ENCODE assay signal across 10 cellular contexts in genomic region chr1:30807318-30808066, GRCh38. TPM values are rescaled to one million over a fixed set of nuclear protein-coding genes. Genes with fewer than 3 reads are reported as not detected.
DNase-seq lines count a peak whose midpoint lies in the region; ATAC-seq and TF ChIP-seq lines count a peak whose summit lies in the region.
"Had no signal": no experiment of that assay in that cellular context is flagged by ENCODE, and none has a peak within 500 bp of the region (broad histone marks: within the 10 kb centered on the region; RNA-seq: fewer than 3 reads in every experiment).

No MANE protein-coding gene starts in this region.

- H3K27me3 ChIP-seq in NT2/D1 (ENCODE audit: insufficient read depth, insufficient read length) = no peaks in the 10 kb centered on the region
- peaks cover 0 to 32% (median 0%) of the 10 kb centered on the region in 9 donors for H3K27me3 ChIP-seq in heart left ventricle

- peak overlapping the region in 3 of 12 donors; percentile 2 to 13 (median 6) for H3K27ac ChIP-seq in heart left ventricle

- TF ChIP-seq POLR2A in heart left ventricle (IDR thresholded peaks at IDR 0.05) = no peak

- no peaks in the 10 kb centered on the region for H3K36me3 Mint-ChIP-seq in type B pancreatic cell
- H3K36me3 Mint-ChIP-seq: activated CD4-positive, alpha-beta memory T cell treated with anti-CD3 and anti-CD28 coated beads for 36 hours had no signal

- peaks cover 56% of the 10 kb centered on the region for H3K4me1 Mint-ChIP-seq in type B pancreatic cell (ENCODE audit: unreplicated experiment)

- peak overlapping the region; percentile 6 for H3K9ac ChIP-seq in NT2/D1 (ENCODE audit: insufficient read length, low read depth)

- intact Hi-C loops in heart left ventricle (cut with DNase I) = loop anchor here in 1 of 10 donors (5.0 kb wide), 1 partner anchor 45 kb away; no protein-coding TSS in a partner anchor

- TF ChIP-seq CTCF in heart left ventricle (IDR thresholded peaks at IDR 0.05) (no peak), type B pancreatic cell (conservative IDR thresholded peaks at IDR 0.05) (no peak)

- peaks cover 44% of the 10 kb centered on the region for H3K27me3 Mint-ChIP-seq in type B pancreatic cell

- H3K9me3 Mint-ChIP-seq in type B pancreatic cell = no peaks in the 10 kb centered on the region
- H3K9me3 Mint-ChIP-seq: activated CD4-positive, alpha-beta memory T cell treated with anti-CD3 and anti-CD28 coated beads for 36 hours had no signal

- 18 to 32% (median 23%) methylated on average over 20 to 41 of the region's 41 CpGs for WGBS in heart left ventricle, 4 donors

- peaks cover 24% of the 10 kb centered on the region for H3K4me1 ChIP-seq in NT2/D1 (ENCODE audit: insufficient read depth, insufficient read length)
- peaks cover 3 to 35% (median 25%) of the 10 kb centered on the region in 12 donors for H3K4me1 ChIP-seq in heart left ventricle

- H3K9me3 ChIP-seq in NT2/D1 (ENCODE audit: insufficient read depth, low read length) (no peaks in the 10 kb centered on the region), heart left ventricle (no peaks in the 10 kb centered on the region)

- no peak overlapping the region for H3K4me3 ChIP-seq in NT2/D1 (ENCODE audit: insufficient read length, low read depth)
- H3K4me3 ChIP-seq in heart left ventricle = peak overlapping the region in 5 of 12 donors; percentile 5 to 35 (median 15)

- H3K36me3 ChIP-seq in NT2/D1 (ENCODE audit: insufficient read depth, insufficient read length, low read length) (no peaks in the 10 kb centered on the region), heart left ventricle (no peaks in the 10 kb centered on the region)

- DNase-seq in NCI-H524 (lab: John Stamatoyannopoulos, UW) (peak; percentile 60 to 72), NCI-H524 treated with DMSO at 0.1 percent for 48 hours (lab: John Stamatoyannopoulos, UW) (no peak), NT2/D1 (ENCODE audit: low read depth, low spot score) (no peak), heart left ventricle (peak; percentile 42 to 79 (median 61)), type B pancreatic cell (ENCODE audit: extremely low spot score, unreplicated experiment) (no peak), occipital lobe (lab: John Stamatoyannopoulos, UW) (no peak)
- DNase-seq: activated CD4-positive, alpha-beta memory T cell treated with anti-CD3 and anti-CD28 coated beads for 36 hours; stimulated activated CD4-positive, alpha-beta T cell treated with anti-CD3 and anti-CD28 coated beads, Interleukin-2, amount 100 ng/mL, for 48 hours had no signal

- ATAC-seq in heart left ventricle (peak in 3 of 4 donors; percentile 47 to 61 (median 59)), GM18517 (IDR thresholded peaks at IDR 0.05; ENCODE audit: unreplicated experiment) (no peak), HG02885 (IDR thresholded peaks at IDR 0.05; ENCODE audit: poor library complexity, unreplicated experiment) (no peak)

- H3K4me3 Mint-ChIP-seq in type B pancreatic cell = peak overlapping the region; percentile 55
- H3K4me3 Mint-ChIP-seq: activated CD4-positive, alpha-beta memory T cell treated with anti-CD3 and anti-CD28 coated beads for 36 hours had no signal

- H3K27ac Mint-ChIP-seq in type B pancreatic cell = no peak overlapping the region
- H3K27ac Mint-ChIP-seq: activated CD4-positive, alpha-beta memory T cell treated with anti-CD3 and anti-CD28 coated beads for 36 hours had no signal

RNA-seq across cellular contexts. Expression of gene LAPTM5, which starts 49.9 kb away (rescaled TPM):
- 100 to 1,000 TPM in 1 of 9 donors, 10 to 100 TPM in 7, 1 to 10 TPM in 1; 9.4 to 260 (median 14.3) TPM for total RNA-seq in heart left ventricle
- polyA plus RNA-seq in heart left ventricle = 10 to 100 TPM in 1 of 2 donors, 1 to 10 TPM in 1; 6.9 to 28.7 TPM
- 0.24 and 0.29 TPM in 2 replicates for total RNA-seq in type B pancreatic cell (ENCODE audit: low replicate concordance)
- total RNA-seq in occipital lobe = 3.9 TPM

Comparison
In these comparisons a context has a peak if more than half of its experiments do, and no peak if none do; other contexts are left out.
1. DNase-seq: peak in NCI-H524 (2 of 2) and heart left ventricle (5 of 5); none in NCI-H524 treated with DMSO at 0.1 percent for 48 hours (single experiment), NT2/D1 (single experiment), type B pancreatic cell (single experiment) and occipital lobe (single experiment).
2. ATAC-seq: peak in heart left ventricle (3 of 4); none in GM18517 (single experiment) and HG02885 (single experiment).